In genomic region chr18:48058486-48058885, GRCh38 we compare ENCODE assay signal across 15 cellular contexts.
DNase-seq lines count a peak whose midpoint lies in the region; ATAC-seq and TF ChIP-seq lines count a peak whose summit lies in the region.
"Had no signal": no experiment of that assay in that cellular context is flagged by ENCODE, and none has a peak within 500 bp of the region (broad histone marks: within the 10 kb centered on the region; RNA-seq: fewer than 3 reads in every experiment).

No MANE protein-coding gene starts in this region.

- H3K4me1 ChIP-seq in endodermal cell (ENCODE audit: control insufficient read depth, insufficient read depth, low read length) (no peaks in the 10 kb centered on the region), upper lobe of right lung (no peaks in the 10 kb centered on the region), ascending aorta (no peaks in the 10 kb centered on the region)
- H3K4me1 ChIP-seq: BLaER1, Caco-2 had no signal

- intact Hi-C loops in upper lobe of right lung (cut with DNase I) (no loop called here), ascending aorta (cut with DNase I) (no loop called here)

- H3K27ac ChIP-seq in RWPE1: peak overlapping the region; percentile 92
- H3K27ac ChIP-seq in endodermal cell (ENCODE audit: low read depth, low read length): no peak overlapping the region
- H3K27ac ChIP-seq in upper lobe of right lung: no peak overlapping the region
- no peak overlapping the region for H3K27ac ChIP-seq in ascending aorta
- H3K27ac ChIP-seq: BLaER1 had no signal

- H3K27me3 ChIP-seq in endodermal cell (ENCODE audit: control insufficient read depth, insufficient read depth, low read length, poor library complexity, severe bottlenecking): no peaks in the 10 kb centered on the region
- H3K27me3 ChIP-seq in upper lobe of right lung: no peaks in the 10 kb centered on the region
- H3K27me3 ChIP-seq in ascending aorta: no peaks in the 10 kb centered on the region
- H3K27me3 ChIP-seq: BLaER1 had no signal

- DNase-seq in RWPE1 (ENCODE audit: low spot score): no peak
- no peak for DNase-seq in endodermal cell
- no peak for DNase-seq in neural crest cell (ENCODE audit: low read depth, low spot score)
- DNase-seq in upper lobe of right lung: peak; percentile 26
- DNase-seq in cortex of kidney (lab: John Stamatoyannopoulos, UW): no peak
- no peak for DNase-seq in ascending aorta (ENCODE audit: low spot score in 2 of 2)
- DNase-seq: 8988T; AML-193; Caco-2; CD8-positive, alpha-beta memory T cell; GF-D8; HCEC 1CT had no signal

- H3K4me3 Mint-ChIP-seq in endodermal cell (no peak overlapping the region), neural crest cell (no peak overlapping the region)
- H3K4me3 Mint-ChIP-seq: CD8-positive, alpha-beta memory T cell; HFFc6 had no signal

- no peaks in the 10 kb centered on the region for H3K36me3 Mint-ChIP-seq in endodermal cell (ENCODE audit: low read depth)
- H3K36me3 Mint-ChIP-seq in neural crest cell (ENCODE audit: low read depth): no peaks in the 10 kb centered on the region
- H3K36me3 Mint-ChIP-seq: CD8-positive, alpha-beta memory T cell had no signal

- H3K9me3 Mint-ChIP-seq in endodermal cell (no peaks in the 10 kb centered on the region), neural crest cell (no peaks in the 10 kb centered on the region)
- H3K9me3 Mint-ChIP-seq: HFFc6 had no signal

- TF ChIP-seq CTCF in RWPE1 (conservative IDR thresholded peaks at IDR 0.05; ENCODE audit: low read depth): no peak
- no peak for TF ChIP-seq CTCF in endodermal cell (conservative IDR thresholded peaks at IDR 0.05)
- no peak for TF ChIP-seq CTCF in neural crest cell (conservative IDR thresholded peaks at IDR 0.05)
- no peak for TF ChIP-seq CTCF in upper lobe of right lung (IDR thresholded peaks at IDR 0.05)
- no peak for TF ChIP-seq CTCF in ascending aorta (IDR thresholded peaks at IDR 0.05)

- H3K27ac Mint-ChIP-seq in endodermal cell (peak overlapping the region; percentile 33), neural crest cell (ENCODE audit: unreplicated experiment) (peak overlapping the region; percentile 37)
- H3K27ac Mint-ChIP-seq: CD8-positive, alpha-beta memory T cell; HFFc6 had no signal

- POLR2A ChIA-PET in RWPE1 (lab: Yijun Ruan, JAX; ENCODE audit: low non-redundant PET): no interaction called here

- H3K9ac ChIP-seq in endodermal cell (ENCODE audit: extremely low read depth, low read length, poor library complexity, severe bottlenecking): no peak overlapping the region
- H3K9ac ChIP-seq: BLaER1 had no signal

- H3K9me3 ChIP-seq in endodermal cell (ENCODE audit: control insufficient read depth, low read length) (no peaks in the 10 kb centered on the region), upper lobe of right lung (no peaks in the 10 kb centered on the region), ascending aorta (no peaks in the 10 kb centered on the region)
- H3K9me3 ChIP-seq: BLaER1, Caco-2 had no signal

- 84 to 85% methylated on average over 5 to 6 of the region's 6 CpGs for WGBS in endodermal cell (ENCODE audit: insufficient coverage in 1 of 2, insufficient read length in 1 of 2), 2 experiments

- H3K4me3 ChIP-seq in endodermal cell (ENCODE audit: low read length) (no peak overlapping the region), upper lobe of right lung (no peak overlapping the region), ascending aorta (no peak overlapping the region)
- H3K4me3 ChIP-seq: BLaER1 had no signal

- H3K4me1 Mint-ChIP-seq in endodermal cell (peaks cover 25% of the 10 kb centered on the region), neural crest cell (peaks cover 18% of the 10 kb centered on the region)
- H3K4me1 Mint-ChIP-seq: CD8-positive, alpha-beta memory T cell had no signal

- peaks cover 5% of the 10 kb centered on the region for H3K27me3 Mint-ChIP-seq in endodermal cell (ENCODE audit: insufficient read depth)
- H3K27me3 Mint-ChIP-seq in neural crest cell (ENCODE audit: low read depth): peaks cover 33% of the 10 kb centered on the region

- CTCF ChIA-PET in RWPE1 (lab: Yijun Ruan, JAX): interaction anchor here (0.9 kb wide), 1 partner anchor 387 kb away, joined by 4 read pairs; no protein-coding TSS in a partner anchor

- H3K36me3 ChIP-seq in endodermal cell (ENCODE audit: control insufficient read depth, insufficient read depth, low read length) (no peaks in the 10 kb centered on the region), upper lobe of right lung (no peaks in the 10 kb centered on the region), ascending aorta (no peaks in the 10 kb centered on the region)
- H3K36me3 ChIP-seq: BLaER1 had no signal

- ATAC-seq in upper lobe of right lung (no peak), GM21515 (IDR thresholded peaks at IDR 0.05; ENCODE audit: unreplicated experiment) (no peak)
